19 cellular contexts compared by ENCODE assay signal in genomic region chr12:19553177-19553576, GRCh38.
DNase-seq lines count a peak whose midpoint lies in the region; ATAC-seq and TF ChIP-seq lines count a peak whose summit lies in the region.
"Had no signal": no experiment of that assay in that cellular context is flagged by ENCODE, and none has a peak within 500 bp of the region (broad histone marks: within the 10 kb centered on the region; RNA-seq: fewer than 3 reads in every experiment).

No MANE protein-coding gene starts in this region.

- no peak overlapping the region for H3K27ac Mint-ChIP-seq in activated CD8-positive, alpha-beta T cell treated with anti-CD3 and anti-CD28 coated beads for 36 hours
- no peak overlapping the region for H3K27ac Mint-ChIP-seq in activated CD8-positive, alpha-beta T cell treated with anti-CD3 and anti-CD28 coated beads, Interleukin-2, amount 10 ng/mL, durations not matched to agents 7 days and 5 days
- peak overlapping the region in 2 of 8 donors; percentile 52 to 78 for H3K27ac Mint-ChIP-seq in CD8-positive, alpha-beta memory T cell
- H3K27ac Mint-ChIP-seq: progenitor cell of endocrine pancreas had no signal

- no peak for TF ChIP-seq CTCF in activated CD8-positive, alpha-beta T cell treated with anti-CD3 and anti-CD28 coated beads for 36 hours (IDR thresholded peaks at IDR 0.05)
- TF ChIP-seq CTCF in RWPE1 (conservative IDR thresholded peaks at IDR 0.05; ENCODE audit: low read depth), result no peak

- CTCF ChIA-PET in activated CD8-positive, alpha-beta T cell treated with anti-CD3 and anti-CD28 coated beads for 36 hours (lab: Charles Lee), result no interaction called here
- CTCF ChIA-PET in activated CD8-positive, alpha-beta T cell treated with anti-CD3 and anti-CD28 coated beads, Interleukin-2, amount 10 ng/mL, durations not matched to agents 7 days and 5 days (lab: Charles Lee), result no interaction called here
- CTCF ChIA-PET in CD8-positive, alpha-beta memory T cell (lab: Charles Lee), result no interaction called here
- CTCF ChIA-PET in RWPE1 (lab: Yijun Ruan, JAX), result interaction anchor here (0.5 kb wide), 1 partner anchor 148 kb away, joined by 4 read pairs; no protein-coding TSS in a partner anchor

- H3K27me3 Mint-ChIP-seq in activated CD8-positive, alpha-beta T cell treated with anti-CD3 and anti-CD28 coated beads for 36 hours, result no peaks in the 10 kb centered on the region
- no peaks in the 10 kb centered on the region for H3K27me3 Mint-ChIP-seq in activated CD8-positive, alpha-beta T cell treated with anti-CD3 and anti-CD28 coated beads, Interleukin-2, amount 10 ng/mL, durations not matched to agents 7 days and 5 days (ENCODE audit: low read depth)
- no peaks in the 10 kb centered on the region for H3K27me3 Mint-ChIP-seq in CD8-positive, alpha-beta memory T cell
- H3K27me3 Mint-ChIP-seq: CD4-positive, alpha-beta T cell; progenitor cell of endocrine pancreas had no signal

- H3K9me3 Mint-ChIP-seq in activated CD8-positive, alpha-beta T cell treated with anti-CD3 and anti-CD28 coated beads for 36 hours, result no peaks in the 10 kb centered on the region
- no peaks in the 10 kb centered on the region for H3K9me3 Mint-ChIP-seq in activated CD8-positive, alpha-beta T cell treated with anti-CD3 and anti-CD28 coated beads, Interleukin-2, amount 10 ng/mL, durations not matched to agents 7 days and 5 days (ENCODE audit: insufficient read depth)
- no peaks in the 10 kb centered on the region for H3K9me3 Mint-ChIP-seq in CD8-positive, alpha-beta memory T cell
- H3K9me3 Mint-ChIP-seq: CD4-positive, alpha-beta T cell had no signal

- H3K9me3 ChIP-seq in CD8-positive, alpha-beta memory T cell (ENCODE audit: low read length), result no peaks in the 10 kb centered on the region
- H3K9me3 ChIP-seq: tibial artery had no signal

- H3K27ac ChIP-seq in CD8-positive, alpha-beta memory T cell (ENCODE audit: low read depth, low read length), result no peak overlapping the region
- no peak overlapping the region for H3K27ac ChIP-seq in RWPE1

- no peaks in the 10 kb centered on the region for H3K4me1 ChIP-seq in CD8-positive, alpha-beta memory T cell (ENCODE audit: insufficient read depth, low read length)

- H3K36me3 Mint-ChIP-seq in activated CD8-positive, alpha-beta T cell treated with anti-CD3 and anti-CD28 coated beads for 36 hours (ENCODE audit: low read depth), result peaks cover 8% of the 10 kb centered on the region
- H3K36me3 Mint-ChIP-seq in activated CD8-positive, alpha-beta T cell treated with anti-CD3 and anti-CD28 coated beads, Interleukin-2, amount 10 ng/mL, durations not matched to agents 7 days and 5 days (ENCODE audit: low read depth), result peaks cover 4% of the 10 kb centered on the region
- peaks cover 15 to 21% (median 17%) of the 10 kb centered on the region in 3 donors for H3K36me3 Mint-ChIP-seq in CD8-positive, alpha-beta memory T cell

- DNase-seq in activated CD8-positive, alpha-beta T cell treated with anti-CD3 and anti-CD28 coated beads for 36 hours, result no peak
- no peak for DNase-seq in activated CD8-positive, alpha-beta T cell treated with anti-CD3 and anti-CD28 coated beads, Interleukin-2, amount 10 ng/mL, durations not matched to agents 7 days and 5 days
- DNase-seq in CD8-positive, alpha-beta memory T cell, result no peak
- DNase-seq in NCI-H524 (lab: John Stamatoyannopoulos, UW) (peak; percentile 18 to 62), iris pigment epithelial cell (ENCODE audit: low read depth) (peak; percentile 39), DMS53 (lab: John Stamatoyannopoulos, UW) (no peak), RWPE1 (ENCODE audit: low spot score) (no peak)
- DNase-seq: CD4-positive, alpha-beta T cell; cortex of kidney; DMS79; glutamatergic neuron; NCI-H187; NCI-H510A treated with DMSO at 0.1 percent for 48 hours; stimulated activated naive CD4-positive, alpha-beta T cell; SW 1271; tibial artery had no signal

- H3K36me3 ChIP-seq in CD8-positive, alpha-beta memory T cell (ENCODE audit: insufficient read depth, low read length), result no peaks in the 10 kb centered on the region
- H3K36me3 ChIP-seq: tibial artery had no signal

- peak overlapping the region; percentile 37 for H3K4me3 Mint-ChIP-seq in activated CD8-positive, alpha-beta T cell treated with anti-CD3 and anti-CD28 coated beads for 36 hours
- H3K4me3 Mint-ChIP-seq in activated CD8-positive, alpha-beta T cell treated with anti-CD3 and anti-CD28 coated beads, Interleukin-2, amount 10 ng/mL, durations not matched to agents 7 days and 5 days, result no peak overlapping the region
- H3K4me3 Mint-ChIP-seq in CD8-positive, alpha-beta memory T cell, result peak overlapping the region; percentile 70 to 93 (median 73)

- no peak for ATAC-seq in activated CD8-positive, alpha-beta T cell treated with anti-CD3 and anti-CD28 coated beads for 36 hours
- ATAC-seq in activated CD8-positive, alpha-beta T cell treated with anti-CD3 and anti-CD28 coated beads, Interleukin-2, amount 10 ng/mL, durations not matched to agents 7 days and 5 days, result no peak
- no peak for ATAC-seq in GM21390 (IDR thresholded peaks at IDR 0.05; ENCODE audit: unreplicated experiment)
- ATAC-seq: K562 had no signal

- intact Hi-C loops in activated CD8-positive, alpha-beta T cell treated with anti-CD3 and anti-CD28 coated beads for 36 hours (cut with micrococcal nuclease), result no loop called here

- H3K4me3 ChIP-seq in CD8-positive, alpha-beta memory T cell (ENCODE audit: low read length), result no peak overlapping the region
- H3K4me3 ChIP-seq: K562, tibial artery had no signal

- POLR2A ChIA-PET in activated CD8-positive, alpha-beta T cell treated with anti-CD3 and anti-CD28 coated beads for 36 hours (lab: Charles Lee), result interaction anchor here (0.5 kb wide), 1 partner anchor 46 kb away, joined by 3 read pairs; no protein-coding TSS in a partner anchor
- POLR2A ChIA-PET in activated CD8-positive, alpha-beta T cell treated with anti-CD3 and anti-CD28 coated beads, Interleukin-2, amount 10 ng/mL, durations not matched to agents 7 days and 5 days (lab: Charles Lee), result interaction anchor here (0.7 kb wide), 1 partner anchor 115 kb away, joined by 5 read pairs; no protein-coding TSS in a partner anchor
- POLR2A ChIA-PET in CD8-positive, alpha-beta memory T cell (lab: Charles Lee), result no interaction called here
- POLR2A ChIA-PET in RWPE1 (lab: Yijun Ruan, JAX; ENCODE audit: low non-redundant PET), result no interaction called here

- no peaks in the 10 kb centered on the region for H3K27me3 ChIP-seq in CD8-positive, alpha-beta memory T cell (ENCODE audit: insufficient read depth, low read length, poor library complexity, severe bottlenecking)
- H3K27me3 ChIP-seq: tibial artery had no signal

- peaks cover 18% of the 10 kb centered on the region for H3K4me1 Mint-ChIP-seq in activated CD8-positive, alpha-beta T cell treated with anti-CD3 and anti-CD28 coated beads for 36 hours (ENCODE audit: low read depth)
- H3K4me1 Mint-ChIP-seq in activated CD8-positive, alpha-beta T cell treated with anti-CD3 and anti-CD28 coated beads, Interleukin-2, amount 10 ng/mL, durations not matched to agents 7 days and 5 days (ENCODE audit: low read depth), result peaks cover 11% of the 10 kb centered on the region
- peaks cover 19 to 29% (median 20%) of the 10 kb centered on the region in 3 donors for H3K4me1 Mint-ChIP-seq in CD8-positive, alpha-beta memory T cell

Comparison
In these comparisons a context has a peak if more than half of its experiments do, and no peak if none do; other contexts are left out.
1. DNase-seq: peak in NCI-H524 (2 of 2) and iris pigment epithelial cell (single experiment); none in activated CD8-positive, alpha-beta T cell treated with anti-CD3 and anti-CD28 coated beads for 36 hours (single experiment), activated CD8-positive, alpha-beta T cell treated with anti-CD3 and anti-CD28 coated beads, Interleukin-2, amount 10 ng/mL, durations not matched to agents 7 days and 5 days (single experiment), CD8-positive, alpha-beta memory T cell (0 of 5), DMS53 (single experiment) and RWPE1 (single experiment).
2. POLR2A ChIA-PET loops: an anchor here in activated CD8-positive, alpha-beta T cell treated with anti-CD3 and anti-CD28 coated beads for 36 hours (0.5 kb wide) and activated CD8-positive, alpha-beta T cell treated with anti-CD3 and anti-CD28 coated beads, Interleukin-2, amount 10 ng/mL, durations not matched to agents 7 days and 5 days (0.7 kb wide); none called in CD8-positive, alpha-beta memory T cell and RWPE1.